ENCODE assay signal across 1 cellular context in the genomic region with DNA sequence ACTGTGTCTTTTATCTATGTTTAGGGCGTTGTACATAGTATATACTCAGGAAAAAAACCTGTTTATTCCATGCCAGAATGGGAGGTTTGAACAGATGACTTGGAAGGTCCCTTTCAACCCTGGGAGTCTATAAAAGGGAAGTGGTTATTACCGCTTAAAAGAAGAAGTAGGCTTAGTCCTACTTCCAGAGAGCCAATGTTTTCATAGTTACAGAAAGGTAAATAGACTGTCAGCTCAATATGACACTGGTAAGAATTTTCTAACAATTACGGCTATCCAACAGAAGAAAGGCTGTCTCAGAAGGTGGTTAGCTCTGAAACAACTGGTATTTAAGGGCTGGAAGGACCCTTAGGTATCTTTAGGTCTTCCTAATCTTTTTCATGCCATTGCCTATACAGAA.
TF ChIP-seq lines count a peak whose summit lies in the region.

No MANE protein-coding gene starts in this region.

TF ChIP-seq in IMR-90, 13 proteins besides CTCF, POLR2A, EP300 and RAD21 (continued from another document):
- TF ChIP-seq, protein P1, sequence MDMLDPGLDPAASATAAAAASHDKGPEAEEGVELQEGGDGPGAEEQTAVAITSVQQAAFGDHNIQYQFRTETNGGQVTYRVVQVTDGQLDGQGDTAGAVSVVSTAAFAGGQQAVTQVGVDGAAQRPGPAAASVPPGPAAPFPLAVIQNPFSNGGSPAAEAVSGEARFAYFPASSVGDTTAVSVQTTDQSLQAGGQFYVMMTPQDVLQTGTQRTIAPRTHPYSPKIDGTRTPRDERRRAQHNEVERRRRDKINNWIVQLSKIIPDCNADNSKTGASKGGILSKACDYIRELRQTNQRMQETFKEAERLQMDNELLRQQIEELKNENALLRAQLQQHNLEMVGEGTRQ (IDR thresholded peaks at IDR 0.05; ENCODE audit: low read depth, low read length) = no peak
- TF ChIP-seq RFX5 (IDR thresholded peaks at IDR 0.05; ENCODE audit: low read depth, low read length) = no peak
- TF ChIP-seq MAFK (IDR thresholded peaks at IDR 0.05; ENCODE audit: low read depth, low read length) = no peak
- no peak for TF ChIP-seq CHD1 (IDR thresholded peaks at IDR 0.05; ENCODE audit: low read depth, low read length)
- no peak for TF ChIP-seq MXI1 (IDR thresholded peaks at IDR 0.05; ENCODE audit: borderline replicate concordance, low read depth, low read length)
- TF ChIP-seq, protein P2, sequence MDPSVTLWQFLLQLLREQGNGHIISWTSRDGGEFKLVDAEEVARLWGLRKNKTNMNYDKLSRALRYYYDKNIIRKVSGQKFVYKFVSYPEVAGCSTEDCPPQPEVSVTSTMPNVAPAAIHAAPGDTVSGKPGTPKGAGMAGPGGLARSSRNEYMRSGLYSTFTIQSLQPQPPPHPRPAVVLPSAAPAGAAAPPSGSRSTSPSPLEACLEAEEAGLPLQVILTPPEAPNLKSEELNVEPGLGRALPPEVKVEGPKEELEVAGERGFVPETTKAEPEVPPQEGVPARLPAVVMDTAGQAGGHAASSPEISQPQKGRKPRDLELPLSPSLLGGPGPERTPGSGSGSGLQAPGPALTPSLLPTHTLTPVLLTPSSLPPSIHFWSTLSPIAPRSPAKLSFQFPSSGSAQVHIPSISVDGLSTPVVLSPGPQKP (IDR thresholded peaks at IDR 0.05; ENCODE audit: borderline replicate concordance, low read depth, low read length) = no peak
- TF ChIP-seq BHLHE40 (IDR thresholded peaks at IDR 0.05; ENCODE audit: low read depth, low read length) = no peak
- TF ChIP-seq RCOR1 (IDR thresholded peaks at IDR 0.05; ENCODE audit: insufficient replicate concordance, low read length) = no peak
- no peak for TF ChIP-seq NFE2L2 (IDR thresholded peaks at IDR 0.05; ENCODE audit: low read depth, low read length)
- TF ChIP-seq SMC3 (IDR thresholded peaks at IDR 0.05; ENCODE audit: low read depth, low read length) = no peak
- no peak for TF ChIP-seq FOS (IDR thresholded peaks at IDR 0.05; ENCODE audit: low read depth, low read length)
- TF ChIP-seq MAZ (IDR thresholded peaks at IDR 0.05; ENCODE audit: borderline replicate concordance, low read depth, low read length) = no peak
TF ChIP-seq in IMR-90: peak in this region for 0.
